In genomic region chr9:116800074-116800473, GRCh38 we compare ENCODE assay signal across 1 cellular context.
TF ChIP-seq lines count a peak whose summit lies in the region.

No MANE protein-coding gene starts in this region.

TF ChIP-seq in GM23338, 12 proteins besides CTCF, POLR2A, EP300 and RAD21 (continued from another document):
- TF ChIP-seq, protein P1, sequence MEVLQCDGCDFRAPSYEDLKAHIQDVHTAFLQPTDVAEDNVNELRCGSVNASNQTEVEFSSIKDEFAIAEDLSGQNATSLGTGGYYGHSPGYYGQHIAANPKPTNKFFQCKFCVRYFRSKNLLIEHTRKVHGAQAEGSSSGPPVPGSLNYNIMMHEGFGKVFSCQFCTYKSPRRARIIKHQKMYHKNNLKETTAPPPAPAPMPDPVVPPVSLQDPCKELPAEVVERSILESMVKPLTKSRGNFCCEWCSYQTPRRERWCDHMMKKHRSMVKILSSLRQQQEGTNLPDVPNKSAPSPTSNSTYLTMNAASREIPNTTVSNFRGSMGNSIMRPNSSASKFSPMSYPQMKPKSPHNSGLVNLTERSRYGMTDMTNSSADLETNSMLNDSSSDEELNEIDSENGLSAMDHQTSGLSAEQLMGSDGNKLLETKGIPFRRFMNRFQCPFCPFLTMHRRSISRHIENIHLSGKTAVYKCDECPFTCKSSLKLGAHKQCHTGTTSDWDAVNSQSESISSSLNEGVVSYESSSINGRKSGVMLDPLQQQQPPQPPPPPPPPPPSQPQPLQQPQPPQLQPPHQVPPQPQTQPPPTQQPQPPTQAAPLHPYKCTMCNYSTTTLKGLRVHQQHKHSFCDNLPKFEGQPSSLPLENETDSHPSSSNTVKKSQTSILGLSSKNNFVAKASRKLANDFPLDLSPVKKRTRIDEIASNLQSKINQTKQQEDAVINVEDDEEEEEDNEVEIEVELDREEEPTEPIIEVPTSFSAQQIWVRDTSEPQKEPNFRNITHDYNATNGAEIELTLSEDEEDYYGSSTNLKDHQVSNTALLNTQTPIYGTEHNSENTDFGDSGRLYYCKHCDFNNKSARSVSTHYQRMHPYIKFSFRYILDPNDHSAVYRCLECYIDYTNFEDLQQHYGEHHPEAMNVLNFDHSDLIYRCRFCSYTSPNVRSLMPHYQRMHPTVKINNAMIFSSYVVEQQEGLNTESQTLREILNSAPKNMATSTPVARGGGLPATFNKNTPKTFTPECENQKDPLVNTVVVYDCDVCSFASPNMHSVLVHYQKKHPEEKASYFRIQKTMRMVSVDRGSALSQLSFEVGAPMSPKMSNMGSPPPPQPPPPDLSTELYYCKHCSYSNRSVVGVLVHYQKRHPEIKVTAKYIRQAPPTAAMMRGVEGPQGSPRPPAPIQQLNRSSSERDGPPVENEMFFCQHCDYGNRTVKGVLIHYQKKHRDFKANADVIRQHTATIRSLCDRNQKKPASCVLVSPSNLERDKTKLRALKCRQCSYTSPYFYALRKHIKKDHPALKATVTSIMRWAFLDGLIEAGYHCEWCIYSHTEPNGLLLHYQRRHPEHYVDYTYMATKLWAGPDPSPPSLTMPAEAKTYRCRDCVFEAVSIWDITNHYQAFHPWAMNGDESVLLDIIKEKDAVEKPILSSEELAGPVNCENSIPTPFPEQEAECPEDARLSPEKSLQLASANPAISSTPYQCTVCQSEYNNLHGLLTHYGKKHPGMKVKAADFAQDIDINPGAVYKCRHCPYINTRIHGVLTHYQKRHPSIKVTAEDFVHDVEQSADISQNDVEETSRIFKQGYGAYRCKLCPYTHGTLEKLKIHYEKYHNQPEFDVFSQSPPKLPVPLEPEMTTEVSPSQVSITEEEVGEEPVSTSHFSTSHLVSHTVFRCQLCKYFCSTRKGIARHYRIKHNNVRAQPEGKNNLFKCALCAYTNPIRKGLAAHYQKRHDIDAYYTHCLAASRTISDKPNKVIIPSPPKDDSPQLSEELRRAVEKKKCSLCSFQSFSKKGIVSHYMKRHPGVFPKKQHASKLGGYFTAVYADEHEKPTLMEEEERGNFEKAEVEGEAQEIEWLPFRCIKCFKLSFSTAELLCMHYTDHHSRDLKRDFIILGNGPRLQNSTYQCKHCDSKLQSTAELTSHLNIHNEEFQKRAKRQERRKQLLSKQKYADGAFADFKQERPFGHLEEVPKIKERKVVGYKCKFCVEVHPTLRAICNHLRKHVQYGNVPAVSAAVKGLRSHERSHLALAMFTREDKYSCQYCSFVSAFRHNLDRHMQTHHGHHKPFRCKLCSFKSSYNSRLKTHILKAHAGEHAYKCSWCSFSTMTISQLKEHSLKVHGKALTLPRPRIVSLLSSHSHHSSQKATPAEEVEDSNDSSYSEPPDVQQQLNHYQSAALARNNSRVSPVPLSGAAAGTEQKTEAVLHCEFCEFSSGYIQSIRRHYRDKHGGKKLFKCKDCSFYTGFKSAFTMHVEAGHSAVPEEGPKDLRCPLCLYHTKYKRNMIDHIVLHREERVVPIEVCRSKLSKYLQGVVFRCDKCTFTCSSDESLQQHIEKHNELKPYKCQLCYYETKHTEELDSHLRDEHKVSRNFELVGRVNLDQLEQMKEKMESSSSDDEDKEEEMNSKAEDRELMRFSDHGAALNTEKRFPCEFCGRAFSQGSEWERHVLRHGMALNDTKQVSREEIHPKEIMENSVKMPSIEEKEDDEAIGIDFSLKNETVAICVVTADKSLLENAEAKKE (CRISPR knock-in tag; IDR thresholded peaks at IDR 0.05) = no peak
- TF ChIP-seq ZNF114 (CRISPR knock-in tag; IDR thresholded peaks at IDR 0.05) (no peak), NANOG (IDR thresholded peaks at IDR 0.05; ENCODE audit: borderline replicate concordance) (no peak), JUNB (IDR thresholded peaks at IDR 0.05; ENCODE audit: unreplicated experiment) (no peak)
